In the genomic region with DNA sequence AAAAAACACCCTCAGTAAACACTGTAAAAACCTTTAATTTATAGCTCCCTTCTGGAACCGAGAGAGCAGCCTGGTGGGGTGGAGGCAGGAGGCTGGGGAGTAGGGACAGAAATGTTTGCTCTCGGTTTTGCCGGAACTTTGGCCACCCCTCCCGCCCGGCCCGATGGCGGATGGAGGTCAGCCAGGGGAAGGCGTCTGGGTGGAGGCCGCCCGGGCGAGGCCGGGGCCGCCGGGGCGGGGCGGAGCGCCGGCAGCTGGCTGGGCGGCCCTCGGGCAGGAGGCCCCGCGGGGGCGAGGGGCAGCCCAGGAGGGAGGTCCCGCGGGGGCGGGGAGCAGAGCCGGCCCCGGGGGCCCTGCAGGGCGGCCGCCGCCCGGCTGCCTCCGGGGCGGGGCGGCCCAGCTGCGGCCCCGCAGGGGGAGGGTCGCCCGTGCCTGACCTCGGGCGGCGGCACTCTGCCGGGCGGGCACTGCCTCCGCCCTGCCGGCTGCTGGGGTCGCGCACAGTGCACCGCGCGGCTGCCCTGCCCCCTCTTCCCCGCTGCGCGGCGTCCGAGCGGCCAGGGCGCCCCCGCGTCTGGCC, we compare ENCODE assay signal across 8 cellular contexts. TPM values are rescaled to one million over a fixed set of nuclear protein-coding genes. Genes with fewer than 3 reads are reported as not detected.
A peak's percentile ranks its signal among the peaks of the same experiment; 100 is the strongest.
DNase-seq lines count a peak whose midpoint lies in the region; ATAC-seq and TF ChIP-seq lines count a peak whose summit lies in the region.

No MANE protein-coding gene starts in this region.

- H3K4me3 Mint-ChIP-seq in osteocyte (ENCODE audit: unreplicated experiment) = peak overlapping the region; percentile 70

- peak in 1 of 2 donors; percentile 61 for TF ChIP-seq EP300 in tibial nerve (IDR thresholded peaks at IDR 0.05)

- peaks cover 19% of the 10 kb centered on the region for H3K36me3 Mint-ChIP-seq in osteocyte (ENCODE audit: unreplicated experiment)

- peak; percentile 59 for DNase-seq in COLO829 (ENCODE audit: low spot score)
- DNase-seq in Peyer's patch = peak; percentile 69 to 90 (median 89)
- DNase-seq in activated naive CD4-positive, alpha-beta T cell (lab: John Stamatoyannopoulos, UW) = peak in 3 of 4 experiments; percentile 15 to 55 (median 19)
- peak; percentile 76 for DNase-seq in germinal center (ENCODE audit: low spot score)
- DNase-seq in osteocyte (ENCODE audit: extremely low spot score, unreplicated experiment) = peak; percentile 96
- peak; percentile 62 to 68 for DNase-seq in tibial nerve (ENCODE audit: low spot score in 2 of 2)

- TF ChIP-seq POLR2A in Peyer's patch (IDR thresholded peaks at IDR 0.05) (peak in 1 of 2 donors; percentile 36), tibial nerve (IDR thresholded peaks at IDR 0.05) (peak in 1 of 2 donors; percentile 6)

- H3K9me3 ChIP-seq in Peyer's patch = no peaks in the 10 kb centered on the region
- no peaks in the 10 kb centered on the region for H3K9me3 ChIP-seq in tibial nerve

- TF ChIP-seq CTCF in Peyer's patch (IDR thresholded peaks at IDR 0.05) = no peak
- no peak for TF ChIP-seq CTCF in osteocyte (IDR thresholded peaks at IDR 0.05)
- peak in 1 of 5 experiments; percentile 4 for TF ChIP-seq CTCF in tibial nerve (IDR thresholded peaks at IDR 0.05)

- ATAC-seq in GM19395 (IDR thresholded peaks at IDR 0.05; ENCODE audit: unreplicated experiment) (peak; percentile 38), HG03469 (IDR thresholded peaks at IDR 0.05; ENCODE audit: unreplicated experiment) (peak; percentile 25)

- H3K27ac ChIP-seq in Peyer's patch (peak overlapping the region; percentile 99 to 100 (median 99)), tibial nerve (peak overlapping the region; percentile 92 to 99 (median 96))

- H3K27ac Mint-ChIP-seq in osteocyte (ENCODE audit: unreplicated experiment) = peak overlapping the region; percentile 96

- H3K36me3 ChIP-seq in Peyer's patch (no peaks in the 10 kb centered on the region), tibial nerve (peaks cover 0 to 6% (median 0%) of the 10 kb centered on the region in 3 donors)

- peaks cover 0 to 23% (median 5%) of the 10 kb centered on the region in 4 donors for H3K4me1 ChIP-seq in Peyer's patch
- peaks cover 0 to 41% (median 19%) of the 10 kb centered on the region in 4 donors for H3K4me1 ChIP-seq in tibial nerve

- 1% methylated on average over 24 to 51 of the region's 60 CpGs for WGBS in tibial nerve, 2 donors

- H3K4me1 Mint-ChIP-seq in osteocyte (ENCODE audit: unreplicated experiment) = peaks cover 61% of the 10 kb centered on the region

- no peaks in the 10 kb centered on the region for H3K27me3 Mint-ChIP-seq in osteocyte (ENCODE audit: unreplicated experiment)

- H3K4me3 ChIP-seq in Peyer's patch (peak overlapping the region; percentile 78 to 98 (median 90)), tibial nerve (peak overlapping the region; percentile 44 to 98 (median 80))

- H3K27me3 ChIP-seq in Peyer's patch (no peaks in the 10 kb centered on the region), tibial nerve (no peaks in the 10 kb centered on the region)

- H3K9me3 Mint-ChIP-seq in osteocyte (ENCODE audit: unreplicated experiment) = no peaks in the 10 kb centered on the region

RNA-seq across cellular contexts. Expression of gene SKIL, which starts 0.8 kb away (rescaled TPM):
- total RNA-seq in Peyer's patch = 10 to 100 TPM; 22.5 to 78.4 (median 43.5) TPM
- 74.4 and 83.0 TPM in 2 replicates for total RNA-seq in osteocyte
- 10 to 100 TPM; 28.2 to 47.9 (median 43.4) TPM for total RNA-seq in tibial nerve

Comparison
In these comparisons a context has a peak if more than half of its experiments do, and no peak if none do; other contexts are left out.
1. Peak in every context shown above with its lines: DNase-seq, ATAC-seq, H3K4me3 ChIP-seq and H3K27ac ChIP-seq.
2. DNase-seq: peak in every context shown above with its lines; median percentile 96 in osteocyte; 89 in Peyer's patch; 76 in germinal center; 65 in tibial nerve; 59 in COLO829; 19 in activated naive CD4-positive, alpha-beta T cell.